Comparison of ENCODE assay signal across 8 cellular contexts in the genomic region with DNA sequence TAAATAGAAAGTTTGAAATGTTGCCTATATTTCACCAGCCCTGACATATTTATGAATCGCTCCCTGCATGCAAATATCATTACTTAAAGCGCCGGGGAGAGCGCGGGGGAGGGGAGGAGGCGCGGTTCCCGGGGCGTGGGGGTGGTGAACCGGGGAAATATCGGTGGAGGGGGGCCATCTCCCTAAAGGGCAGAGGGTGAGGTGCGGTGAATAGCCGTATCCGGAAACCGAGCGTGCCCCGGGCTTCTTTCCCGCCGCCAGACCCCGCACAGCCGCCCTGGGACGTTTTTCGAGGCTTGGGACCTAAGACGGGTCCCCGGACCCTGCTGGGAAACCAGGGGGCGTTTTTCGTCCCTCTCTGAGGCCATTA. TPM values are rescaled to one million over a fixed set of nuclear protein-coding genes. Genes with fewer than 3 reads are reported as not detected.
A peak's percentile ranks its signal among the peaks of the same experiment; 100 is the strongest.
DNase-seq lines count a peak whose midpoint lies in the region; ATAC-seq and TF ChIP-seq lines count a peak whose summit lies in the region.

No MANE protein-coding gene starts in this region.

- TF ChIP-seq CTCF in adrenal gland (IDR thresholded peaks at IDR 0.05): no peak

- peak overlapping the region; percentile 13 to 38 for H3K9ac ChIP-seq in stomach smooth muscle (ENCODE audit: low read length in 2 of 2)

- ATAC-seq in GM18520 (IDR thresholded peaks at IDR 0.05; ENCODE audit: unreplicated experiment): no peak

- H3K27ac ChIP-seq in adrenal gland (peak overlapping the region; percentile 53 to 91 (median 77)), stomach smooth muscle (ENCODE audit: low read length) (no peak overlapping the region)

- TF ChIP-seq POLR2A in adrenal gland (IDR thresholded peaks at IDR 0.05): no peak

- H3K9me3 ChIP-seq in adrenal gland (replicated peaks in 1 of 3): no peaks in the 10 kb centered on the region
- peaks cover 0 to 3% of the 10 kb centered on the region in 2 donors for H3K9me3 ChIP-seq in stomach smooth muscle (ENCODE audit: control insufficient read depth in 2 of 2, low read length in 2 of 2)

- intact Hi-C loops in adrenal gland (cut with DNase I): loop anchor here (10.0 kb wide), 4 partner anchors 56 to 516 kb away; no protein-coding TSS in a partner anchor

- peak; percentile 37 for DNase-seq in NCI-H748 (lab: John Stamatoyannopoulos, UW; ENCODE audit: unreplicated experiment)
- no peak for DNase-seq in NCI-H748 treated with DMSO at 0.1 percent for 48 hours (lab: John Stamatoyannopoulos, UW)
- peak in 5 of 7 donors; percentile 37 to 57 (median 48) for DNase-seq in adrenal gland
- peak; percentile 27 for DNase-seq in iris pigment epithelial cell (ENCODE audit: low read depth)
- no peak for DNase-seq in DMS 273 treated with DMSO at 0.1 percent for 48 hours (lab: John Stamatoyannopoulos, UW)
- no peak for DNase-seq in NCI-H2107 (lab: John Stamatoyannopoulos, UW)

- no peaks in the 10 kb centered on the region for H3K36me3 ChIP-seq in adrenal gland (replicated peaks in 1 of 2)
- H3K36me3 ChIP-seq in stomach smooth muscle (ENCODE audit: control insufficient read depth in 2 of 2, insufficient read depth in 2 of 2, low read length in 2 of 2): no peaks in the 10 kb centered on the region

- H3K4me1 ChIP-seq in adrenal gland (replicated peaks in 1 of 2): peaks cover 0 to 15% of the 10 kb centered on the region in 2 donors
- peaks cover 31% of the 10 kb centered on the region for H3K4me1 ChIP-seq in stomach smooth muscle (ENCODE audit: control insufficient read depth, insufficient read depth, low read length)

- WGBS in adrenal gland, 4 donors: 6 to 21% (median 11%) methylated on average over 25 to 27 of the region's 27 CpGs

- H3K27me3 ChIP-seq in adrenal gland (no peaks in the 10 kb centered on the region), stomach smooth muscle (ENCODE audit: control insufficient read depth in 1 of 2, insufficient read depth in 2 of 2, low read length in 2 of 2) (peaks cover 0 to 1% of the 10 kb centered on the region in 2 donors)

- H3K4me3 ChIP-seq in adrenal gland: peak overlapping the region in 2 of 4 donors; percentile 68 to 96
- H3K4me3 ChIP-seq in stomach smooth muscle (ENCODE audit: low read length in 2 of 2): peak overlapping the region; percentile 40 to 82

RNA-seq across cellular contexts. Expression of gene ZNF503, which starts 6.9 kb away (rescaled TPM):
- total RNA-seq in adrenal gland: 100 to 1,000 TPM in 1 of 8 donors, 10 to 100 TPM in 7; 39.0 to 129 (median 74.7) TPM
- polyA plus RNA-seq in adrenal gland: 10 to 100 TPM in 2 of 3 donors, 1 to 10 TPM in 1; 6.0 to 40.7 (median 35.0) TPM

RNA-seq across cellular contexts. Expression of gene LRMDA, which starts 22.9 kb away (rescaled TPM):
- 100 to 1,000 TPM in 1 of 8 donors, 10 to 100 TPM in 7; 30.7 to 102 (median 82.2) TPM for total RNA-seq in adrenal gland
- polyA plus RNA-seq in adrenal gland: 100 to 1,000 TPM in 1 of 3 donors, 10 to 100 TPM in 2; 43.0 to 132 (median 79.7) TPM

Comparison
In these comparisons a context has a peak if more than half of its experiments do, and no peak if none do; other contexts are left out.
1. DNase-seq: peak in NCI-H748 (single experiment), adrenal gland (5 of 7) and iris pigment epithelial cell (single experiment); none in NCI-H748 treated with DMSO at 0.1 percent for 48 hours (single experiment), DMS 273 treated with DMSO at 0.1 percent for 48 hours (single experiment) and NCI-H2107 (single experiment).